8 cellular contexts compared by ENCODE assay signal in genomic region chr12:14167005-14167628, GRCh38.
A peak's percentile ranks its signal among the peaks of the same experiment; 100 is the strongest.
DNase-seq lines count a peak whose midpoint lies in the region; ATAC-seq, FAIRE-seq and TF ChIP-seq lines count a peak whose summit lies in the region.

No MANE protein-coding gene starts in this region.

- no peak overlapping the region for H3K9ac ChIP-seq in H1 (replicated peaks in 1 of 4; ENCODE audit: extremely low read depth in 1 of 4, low read depth in 3 of 4, low read length in 3 of 4)

- no peak overlapping the region for H4K91ac ChIP-seq in H1 (replicated peaks; ENCODE audit: insufficient read length, low read length)

- H2AFZ ChIP-seq in H1 (ENCODE audit: low read length), result no peak overlapping the region

- ATAC-seq in GM19395 (IDR thresholded peaks at IDR 0.05; ENCODE audit: unreplicated experiment) (peak; percentile 43), mucosa of descending colon (peak; percentile 74), GM21723 (IDR thresholded peaks at IDR 0.05; ENCODE audit: unreplicated experiment) (no peak)

- H3K4me1 ChIP-seq in H1 (replicated peaks in 1 of 4; ENCODE audit: control insufficient read depth in 3 of 4, insufficient read depth in 4 of 4, low read length in 3 of 4) (no peaks in the 10 kb centered on the region), mucosa of descending colon (ENCODE audit: low read depth) (no peaks in the 10 kb centered on the region), tibial nerve (peaks cover 0 to 5% (median 0%) of the 10 kb centered on the region in 4 donors)

- TF ChIP-seq CTCF in VCaP (conservative IDR thresholded peaks at IDR 0.05) (peak; percentile 97), H1 (IDR thresholded peaks at IDR 0.05; ENCODE audit: control extremely low read depth in 1 of 3, insufficient read depth in 1 of 3, low read depth in 1 of 3, low read length in 3 of 3) (peak; percentile 9 to 94 (median 88)), mucosa of descending colon (IDR thresholded peaks at IDR 0.05) (peak; percentile 83), tibial nerve (IDR thresholded peaks at IDR 0.05) (peak; percentile 74 to 90 (median 89))

- no peak overlapping the region for H4K8ac ChIP-seq in H1 (ENCODE audit: extremely low read depth, insufficient read depth, low read length)

- H3K4me2 ChIP-seq in H1 (ENCODE audit: insufficient read depth in 1 of 2, low read depth in 2 of 2, low read length in 2 of 2), result no peak overlapping the region

- no peak overlapping the region for H3K27ac ChIP-seq in VCaP
- H3K27ac ChIP-seq in H1 (ENCODE audit: low read depth, low read length), result no peak overlapping the region
- H3K27ac ChIP-seq in tibial nerve, result no peak overlapping the region

- H4K5ac ChIP-seq in H1 (ENCODE audit: insufficient read length, low read depth, low read length), result no peak overlapping the region

- DNase-seq in COLO668 (lab: John Stamatoyannopoulos, UW; ENCODE audit: unreplicated experiment) (peak; percentile 9), NCI-H1694 treated with DMSO at 0.1 percent for 48 hours (lab: John Stamatoyannopoulos, UW) (peak; percentile 66), H1 (ENCODE audit: low read depth in 1 of 2, low spot score in 2 of 2) (peak in 1 of 2 experiments; percentile 76), mucosa of descending colon (peak in 1 of 3 donors; percentile 55), tibial nerve (ENCODE audit: low spot score in 2 of 2) (peak; percentile 19 to 62)

- intact Hi-C loops in mucosa of descending colon (cut with DNase I, micrococcal nuclease), result loop anchor here (5.0 to 10.0 kb wide), 3 partner anchors 302 to 892 kb away; no protein-coding TSS in a partner anchor

- H3K27me3 ChIP-seq in H1 (replicated peaks in 1 of 4; ENCODE audit: control insufficient read depth in 3 of 4, extremely low read depth in 1 of 4, insufficient read depth in 3 of 4, low read length in 3 of 4) (no peaks in the 10 kb centered on the region), tibial nerve (no peaks in the 10 kb centered on the region)

- H2BK5ac ChIP-seq in H1 (ENCODE audit: low read depth, low read length), result no peak overlapping the region

- no peak overlapping the region for H3K23ac ChIP-seq in H1 (ENCODE audit: insufficient read length)

- no peak overlapping the region for H3K56ac ChIP-seq in H1 (replicated peaks; ENCODE audit: insufficient read length, low read depth, low read length)

- no peak overlapping the region for H2BK20ac ChIP-seq in H1 (ENCODE audit: low read length)

- no peak overlapping the region for H2BK15ac ChIP-seq in H1 (ENCODE audit: low read length)

- H3K23me2 ChIP-seq in H1 (ENCODE audit: low read depth, low read length), result no peaks in the 10 kb centered on the region

- H3K79me2 ChIP-seq in H1 (ENCODE audit: control insufficient read depth in 1 of 2, insufficient read depth in 2 of 2, low read length in 2 of 2), result no peaks in the 10 kb centered on the region

- H4K20me1 ChIP-seq in H1 (replicated peaks in 1 of 2; ENCODE audit: control insufficient read depth in 1 of 2, insufficient read depth in 2 of 2, low read length in 2 of 2), result no peaks in the 10 kb centered on the region

- POLR2A ChIA-PET in H1 (lab: Charles Lee; ENCODE audit: partially characterized antibody), result interaction anchor here (0.6 kb wide), 1 partner anchor 217 kb away, joined by 3 read pairs; no protein-coding TSS in a partner anchor

- peak; percentile 98 to 99 for TF ChIP-seq RAD21 in H1 (IDR thresholded peaks at IDR 0.05 in 1 of 2, conservative IDR thresholded peaks at IDR 0.05 in 1 of 2; ENCODE audit: low read depth in 2 of 2, low read length in 2 of 2)

- H3K4me3 ChIP-seq in H1 (ENCODE audit: extremely low read depth in 1 of 4, insufficient read depth in 2 of 4, low read depth in 3 of 4, low read length in 4 of 4) (no peak overlapping the region), mucosa of descending colon (no peak overlapping the region), tibial nerve (no peak overlapping the region)

- WGBS in H1 (ENCODE audit: extremely low coverage in 1 of 2, insufficient coverage in 1 of 2, insufficient read length in 1 of 2, insufficient replicate concordance in 2 of 2, low coverage in 1 of 2, low lambda C conversion rate in 2 of 2, missing lambda C conversion rate in 1 of 2), 2 experiments, result 38% methylated on average over 4 of the region's 4 CpGs; no CpG with 5 or more reads in 1 of the 2 experiments
- WGBS in tibial nerve, 2 donors, result 1 to 4% methylated on average over 4 of the region's 4 CpGs

- H2AK5ac ChIP-seq in H1 (ENCODE audit: low read depth, low read length), result no peak overlapping the region

- H3K14ac ChIP-seq in H1 (ENCODE audit: insufficient read length), result no peak overlapping the region

- TF ChIP-seq POLR2A in H1 (IDR thresholded peaks at IDR 0.05; ENCODE audit: control extremely low read depth in 1 of 2, low read depth in 2 of 2, low read length in 2 of 2) (no peak), tibial nerve (IDR thresholded peaks at IDR 0.05) (no peak)

- no peak overlapping the region for H2BK12ac ChIP-seq in H1 (ENCODE audit: low read depth, low read length)

- CTCF ChIA-PET in H1 (lab: Charles Lee; ENCODE audit: partially characterized antibody), result interaction anchor here (0.6 to 3.2 kb wide), 48 partner anchors 9 to 913 kb away, joined by 3 to 22 read pairs (median 4); partner anchors contain the start of gene GRIN2B

- H3K36me3 ChIP-seq in H1 (ENCODE audit: control insufficient read depth in 2 of 4, insufficient read depth in 4 of 4, low read length in 3 of 4), result no peaks in the 10 kb centered on the region
- H3K36me3 ChIP-seq in mucosa of descending colon (ENCODE audit: low read depth), result no peaks in the 10 kb centered on the region
- no peaks in the 10 kb centered on the region for H3K36me3 ChIP-seq in tibial nerve

- TF ChIP-seq EP300 in H1 (IDR thresholded peaks at IDR 0.05; ENCODE audit: borderline replicate concordance in 1 of 2, low read depth in 2 of 2, low read length in 2 of 2) (no peak), tibial nerve (IDR thresholded peaks at IDR 0.05) (no peak)

- no peak overlapping the region for H3K4ac ChIP-seq in H1 (replicated peaks; ENCODE audit: insufficient read length, low read depth, low read length)

- no peaks in the 10 kb centered on the region for H3K79me1 ChIP-seq in H1 (ENCODE audit: low read depth, low read length)

- H2BK120ac ChIP-seq in H1 (replicated peaks; ENCODE audit: low read depth, low read length), result no peak overlapping the region

- H3K18ac ChIP-seq in H1 (ENCODE audit: extremely low read depth, low read length), result no peak overlapping the region

- peak; percentile 95 for FAIRE-seq in H1 (lab: Jason Lieb, UNC)

- H3K9me3 ChIP-seq in H1 (ENCODE audit: insufficient read depth in 2 of 2, low read depth in 1 of 2, low read length in 1 of 2) (no peaks in the 10 kb centered on the region), mucosa of descending colon (no peaks in the 10 kb centered on the region), tibial nerve (no peaks in the 10 kb centered on the region)

TF ChIP-seq in H1, 55 proteins besides CTCF, POLR2A, EP300 and RAD21:
- TF ChIP-seq SIN3A (conservative IDR thresholded peaks at IDR 0.05 in 1 of 2, IDR thresholded peaks at IDR 0.05 in 1 of 2; ENCODE audit: low read depth in 1 of 2, low read length in 2 of 2) (0 out of 4 replicates have a peak, but pooled peaks of 1 of the 2 experiments have one; percentile 24), KDM4A (IDR thresholded peaks at IDR 0.05; ENCODE audit: low read depth, low read length, severe bottlenecking) (no peak)
